In the genomic region with DNA sequence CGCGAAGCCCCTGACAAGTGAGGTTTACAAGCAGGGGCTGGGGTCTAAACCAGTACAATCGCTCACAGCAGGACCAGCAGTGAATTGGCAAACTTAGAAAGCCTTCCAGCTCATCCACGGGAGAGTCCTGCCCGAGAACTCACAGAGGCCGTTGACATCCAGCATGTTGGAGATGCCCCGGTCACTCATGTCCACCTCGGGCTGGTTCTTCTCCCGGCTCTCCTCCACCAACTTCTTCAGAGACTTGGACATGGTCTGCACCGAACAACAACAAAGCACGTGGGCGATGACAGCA, we compare ENCODE assay signal across 8 cellular contexts. TPM values are rescaled to one million over a fixed set of nuclear protein-coding genes. Genes with fewer than 3 reads are reported as not detected.
A peak's percentile ranks its signal among the peaks of the same experiment; 100 is the strongest.
DNase-seq lines count a peak whose midpoint lies in the region; ATAC-seq and TF ChIP-seq lines count a peak whose summit lies in the region.

No MANE protein-coding gene starts in this region.

- H3K36me3 Mint-ChIP-seq in effector memory CD8-positive, alpha-beta T cell (ENCODE audit: insufficient read depth) = peaks cover 14% of the 10 kb centered on the region
- H3K36me3 Mint-ChIP-seq in nephron (ENCODE audit: low read depth) = peaks cover 10% of the 10 kb centered on the region

- peak overlapping the region; percentile 88 to 92 for H3K27ac Mint-ChIP-seq in effector memory CD8-positive, alpha-beta T cell
- peak overlapping the region; percentile 52 to 79 (median 79) for H3K27ac Mint-ChIP-seq in nephron

- ATAC-seq in effector memory CD8-positive, alpha-beta T cell (replicated peaks) = no peak

- no peak for DNase-seq in NB4 (ENCODE audit: low read depth)
- no peak for DNase-seq in effector memory CD8-positive, alpha-beta T cell
- DNase-seq in OCI-M2 (lab: John Stamatoyannopoulos, UW; ENCODE audit: unreplicated experiment) = no peak
- no peak for DNase-seq in NK-92 (lab: John Stamatoyannopoulos, UW; ENCODE audit: unreplicated experiment)
- DNase-seq in NCI-H1417 (lab: John Stamatoyannopoulos, UW) = no peak
- no peak for DNase-seq in cerebellum (ENCODE audit: low spot score)

- no peaks in the 10 kb centered on the region for H3K27me3 Mint-ChIP-seq in effector memory CD8-positive, alpha-beta T cell
- H3K27me3 Mint-ChIP-seq in nephron (ENCODE audit: low read depth) = peaks cover 6% of the 10 kb centered on the region

- H3K9ac ChIP-seq in BLaER1 = peak overlapping the region; percentile 80

- TF ChIP-seq CTCF in NB4 (IDR thresholded peaks at IDR 0.05; ENCODE audit: low read depth, low read length) (no peak), nephron (IDR thresholded peaks at IDR 0.05; ENCODE audit: unreplicated experiment in 3 of 3) (no peak)

- no peaks in the 10 kb centered on the region for H3K27me3 ChIP-seq in BLaER1

- H3K4me3 ChIP-seq in BLaER1 (peak overlapping the region; percentile 70), NB4 (ENCODE audit: low read depth, low read length) (peak overlapping the region; percentile 87)

- H3K9me3 ChIP-seq in BLaER1 = peaks cover 5% of the 10 kb centered on the region

- H3K4me1 Mint-ChIP-seq in effector memory CD8-positive, alpha-beta T cell (ENCODE audit: low read depth in 2 of 2) = peaks cover 29 to 38% of the 10 kb centered on the region in 2 donors
- peaks cover 16% of the 10 kb centered on the region for H3K4me1 Mint-ChIP-seq in nephron

- no peaks in the 10 kb centered on the region for H4K20me1 ChIP-seq in BLaER1

- H3K4me1 ChIP-seq in BLaER1 = peaks cover 42% of the 10 kb centered on the region

- no peak for TF ChIP-seq POLR2A in NB4 (IDR thresholded peaks at IDR 0.05; ENCODE audit: extremely low read depth, insufficient read length)

- 0 out of 2 replicates have a peak, but pooled peaks cover 3% of the 10 kb centered on the region for H3K36me3 ChIP-seq in BLaER1

- H3K9me3 Mint-ChIP-seq in effector memory CD8-positive, alpha-beta T cell = peaks cover 0 to under 1% of the 10 kb centered on the region in 2 donors
- peaks cover 7% of the 10 kb centered on the region for H3K9me3 Mint-ChIP-seq in nephron

- peak overlapping the region; percentile 85 to 88 for H3K4me3 Mint-ChIP-seq in effector memory CD8-positive, alpha-beta T cell
- H3K4me3 Mint-ChIP-seq in nephron = peak overlapping the region; percentile 90 to 95 (median 93)

- H3K27ac ChIP-seq in BLaER1 = peak overlapping the region; percentile 38

- peak overlapping the region; percentile 98 for H3K4me2 ChIP-seq in BLaER1

RNA-seq across cellular contexts. Expression of gene RSU1, which starts 0.4 kb away (rescaled TPM):
- 21.1 TPM for total RNA-seq in cerebellum
